1 cellular context compared by ENCODE assay signal in the genomic region with DNA sequence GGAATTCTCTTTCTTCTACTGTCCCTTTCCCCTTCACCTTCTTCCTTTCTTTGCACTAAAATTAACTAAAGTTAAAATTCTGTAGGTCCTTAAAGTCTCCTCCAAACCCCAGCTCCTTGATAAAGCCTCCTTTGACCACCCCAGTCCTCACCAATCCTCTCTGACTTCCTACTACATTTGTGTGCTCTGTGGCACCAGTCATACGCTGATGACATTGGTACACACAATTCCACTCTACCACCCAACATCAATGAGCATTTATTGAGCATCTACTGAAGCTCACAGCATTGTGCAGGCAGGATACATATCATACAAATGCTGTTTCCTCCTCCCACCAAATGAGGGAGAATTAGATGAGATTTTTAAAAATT.
TF ChIP-seq lines count a peak whose summit lies in the region.

No MANE protein-coding gene starts in this region.

TF ChIP-seq in HepG2, 621 proteins besides CTCF, POLR2A, EP300 and RAD21 (continued from another document and continues in another):
- TF ChIP-seq, protein P1, sequence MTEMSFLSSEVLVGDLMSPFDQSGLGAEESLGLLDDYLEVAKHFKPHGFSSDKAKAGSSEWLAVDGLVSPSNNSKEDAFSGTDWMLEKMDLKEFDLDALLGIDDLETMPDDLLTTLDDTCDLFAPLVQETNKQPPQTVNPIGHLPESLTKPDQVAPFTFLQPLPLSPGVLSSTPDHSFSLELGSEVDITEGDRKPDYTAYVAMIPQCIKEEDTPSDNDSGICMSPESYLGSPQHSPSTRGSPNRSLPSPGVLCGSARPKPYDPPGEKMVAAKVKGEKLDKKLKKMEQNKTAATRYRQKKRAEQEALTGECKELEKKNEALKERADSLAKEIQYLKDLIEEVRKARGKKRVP (CRISPR knock-in tag; IDR thresholded peaks at IDR 0.05) = 0 out of 4 replicates have a peak, but pooled peaks of 1 of the 2 experiments have one; percentile 50
- TF ChIP-seq KMT2B (CRISPR knock-in tag; IDR thresholded peaks at IDR 0.05) = no peak
- TF ChIP-seq GFI1 (CRISPR knock-in tag; IDR thresholded peaks at IDR 0.05; ENCODE audit: borderline replicate concordance) = no peak
- TF ChIP-seq ZNF34 (CRISPR knock-in tag; IDR thresholded peaks at IDR 0.05; ENCODE audit: borderline replicate concordance) = peak; percentile 91; the same call in 1 of the 2 replicates
- TF ChIP-seq, protein P2, sequence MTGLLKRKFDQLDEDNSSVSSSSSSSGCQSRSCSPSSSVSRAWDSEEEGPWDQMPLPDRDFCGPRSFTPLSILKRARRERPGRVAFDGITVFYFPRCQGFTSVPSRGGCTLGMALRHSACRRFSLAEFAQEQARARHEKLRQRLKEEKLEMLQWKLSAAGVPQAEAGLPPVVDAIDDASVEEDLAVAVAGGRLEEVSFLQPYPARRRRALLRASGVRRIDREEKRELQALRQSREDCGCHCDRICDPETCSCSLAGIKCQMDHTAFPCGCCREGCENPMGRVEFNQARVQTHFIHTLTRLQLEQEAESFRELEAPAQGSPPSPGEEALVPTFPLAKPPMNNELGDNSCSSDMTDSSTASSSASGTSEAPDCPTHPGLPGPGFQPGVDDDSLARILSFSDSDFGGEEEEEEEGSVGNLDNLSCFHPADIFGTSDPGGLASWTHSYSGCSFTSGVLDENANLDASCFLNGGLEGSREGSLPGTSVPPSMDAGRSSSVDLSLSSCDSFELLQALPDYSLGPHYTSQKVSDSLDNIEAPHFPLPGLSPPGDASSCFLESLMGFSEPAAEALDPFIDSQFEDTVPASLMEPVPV (CRISPR knock-in tag; IDR thresholded peaks at IDR 0.05) = no peak
- no peak for TF ChIP-seq NFE2L1 (CRISPR knock-in tag; IDR thresholded peaks at IDR 0.05; ENCODE audit: borderline replicate concordance)
- TF ChIP-seq, protein P3, sequence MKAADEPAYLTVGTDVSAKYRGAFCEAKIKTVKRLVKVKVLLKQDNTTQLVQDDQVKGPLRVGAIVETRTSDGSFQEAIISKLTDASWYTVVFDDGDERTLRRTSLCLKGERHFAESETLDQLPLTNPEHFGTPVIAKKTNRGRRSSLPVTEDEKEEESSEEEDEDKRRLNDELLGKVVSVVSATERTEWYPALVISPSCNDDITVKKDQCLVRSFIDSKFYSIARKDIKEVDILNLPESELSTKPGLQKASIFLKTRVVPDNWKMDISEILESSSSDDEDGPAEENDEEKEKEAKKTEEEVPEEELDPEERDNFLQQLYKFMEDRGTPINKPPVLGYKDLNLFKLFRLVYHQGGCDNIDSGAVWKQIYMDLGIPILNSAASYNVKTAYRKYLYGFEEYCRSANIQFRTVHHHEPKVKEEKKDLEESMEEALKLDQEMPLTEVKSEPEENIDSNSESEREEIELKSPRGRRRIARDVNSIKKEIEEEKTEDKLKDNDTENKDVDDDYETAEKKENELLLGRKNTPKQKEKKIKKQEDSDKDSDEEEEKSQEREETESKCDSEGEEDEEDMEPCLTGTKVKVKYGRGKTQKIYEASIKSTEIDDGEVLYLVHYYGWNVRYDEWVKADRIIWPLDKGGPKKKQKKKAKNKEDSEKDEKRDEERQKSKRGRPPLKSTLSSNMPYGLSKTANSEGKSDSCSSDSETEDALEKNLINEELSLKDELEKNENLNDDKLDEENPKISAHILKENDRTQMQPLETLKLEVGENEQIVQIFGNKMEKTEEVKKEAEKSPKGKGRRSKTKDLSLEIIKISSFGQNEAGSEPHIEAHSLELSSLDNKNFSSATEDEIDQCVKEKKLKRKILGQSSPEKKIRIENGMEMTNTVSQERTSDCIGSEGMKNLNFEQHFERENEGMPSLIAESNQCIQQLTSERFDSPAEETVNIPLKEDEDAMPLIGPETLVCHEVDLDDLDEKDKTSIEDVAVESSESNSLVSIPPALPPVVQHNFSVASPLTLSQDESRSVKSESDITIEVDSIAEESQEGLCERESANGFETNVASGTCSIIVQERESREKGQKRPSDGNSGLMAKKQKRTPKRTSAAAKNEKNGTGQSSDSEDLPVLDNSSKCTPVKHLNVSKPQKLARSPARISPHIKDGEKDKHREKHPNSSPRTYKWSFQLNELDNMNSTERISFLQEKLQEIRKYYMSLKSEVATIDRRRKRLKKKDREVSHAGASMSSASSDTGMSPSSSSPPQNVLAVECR (CRISPR knock-in tag; IDR thresholded peaks at IDR 0.05; ENCODE audit: borderline replicate concordance) = no peak
- TF ChIP-seq ZSCAN22 (CRISPR knock-in tag; IDR thresholded peaks at IDR 0.05) = 0 out of 2 replicates have a peak, but pooled peaks have one; percentile 48
- 0 out of 2 replicates have a peak, but pooled peaks have one; percentile 7 for TF ChIP-seq TGIF2 (CRISPR knock-in tag; IDR thresholded peaks at IDR 0.05)
- TF ChIP-seq SCMH1 (CRISPR knock-in tag; IDR thresholded peaks at IDR 0.05; ENCODE audit: borderline replicate concordance) = no peak
- no peak for TF ChIP-seq BHLHE40 (IDR thresholded peaks at IDR 0.05; ENCODE audit: low read length)
- TF ChIP-seq ZNF343 (CRISPR knock-in tag; IDR thresholded peaks at IDR 0.05) = 0 out of 2 replicates have a peak, but pooled peaks have one; percentile 51
- TF ChIP-seq ZBTB3 (CRISPR knock-in tag; IDR thresholded peaks at IDR 0.05; ENCODE audit: borderline replicate concordance, low read depth) = 0 out of 2 replicates have a peak, but pooled peaks have one; percentile 48
- TF ChIP-seq, protein P4, sequence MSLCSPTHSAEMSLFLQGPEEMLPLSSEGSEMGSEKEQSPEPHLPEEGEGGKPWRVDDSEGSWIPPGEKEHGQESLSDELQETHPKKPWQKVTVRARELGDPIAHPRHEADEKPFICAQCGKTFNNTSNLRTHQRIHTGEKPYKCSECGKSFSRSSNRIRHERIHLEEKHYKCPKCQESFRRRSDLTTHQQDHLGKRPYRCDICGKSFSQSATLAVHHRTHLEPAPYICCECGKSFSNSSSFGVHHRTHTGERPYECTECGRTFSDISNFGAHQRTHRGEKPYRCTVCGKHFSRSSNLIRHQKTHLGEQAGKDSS (CRISPR knock-in tag; IDR thresholded peaks at IDR 0.05; ENCODE audit: borderline replicate concordance, low read depth) = 0 out of 2 replicates have a peak, but pooled peaks have one; percentile 53
- TF ChIP-seq TMF1 (CRISPR knock-in tag; IDR thresholded peaks at IDR 0.05; ENCODE audit: low read depth) = no peak
- no peak for TF ChIP-seq FOXM1 (CRISPR knock-in tag; IDR thresholded peaks at IDR 0.05)
- no peak for TF ChIP-seq SP2 (CRISPR knock-in tag; IDR thresholded peaks at IDR 0.05)
- peak; percentile 3; the same call in 1 of the 2 replicates for TF ChIP-seq KAT7 (CRISPR knock-in tag; IDR thresholded peaks at IDR 0.05; ENCODE audit: borderline replicate concordance)
- TF ChIP-seq, protein P5, sequence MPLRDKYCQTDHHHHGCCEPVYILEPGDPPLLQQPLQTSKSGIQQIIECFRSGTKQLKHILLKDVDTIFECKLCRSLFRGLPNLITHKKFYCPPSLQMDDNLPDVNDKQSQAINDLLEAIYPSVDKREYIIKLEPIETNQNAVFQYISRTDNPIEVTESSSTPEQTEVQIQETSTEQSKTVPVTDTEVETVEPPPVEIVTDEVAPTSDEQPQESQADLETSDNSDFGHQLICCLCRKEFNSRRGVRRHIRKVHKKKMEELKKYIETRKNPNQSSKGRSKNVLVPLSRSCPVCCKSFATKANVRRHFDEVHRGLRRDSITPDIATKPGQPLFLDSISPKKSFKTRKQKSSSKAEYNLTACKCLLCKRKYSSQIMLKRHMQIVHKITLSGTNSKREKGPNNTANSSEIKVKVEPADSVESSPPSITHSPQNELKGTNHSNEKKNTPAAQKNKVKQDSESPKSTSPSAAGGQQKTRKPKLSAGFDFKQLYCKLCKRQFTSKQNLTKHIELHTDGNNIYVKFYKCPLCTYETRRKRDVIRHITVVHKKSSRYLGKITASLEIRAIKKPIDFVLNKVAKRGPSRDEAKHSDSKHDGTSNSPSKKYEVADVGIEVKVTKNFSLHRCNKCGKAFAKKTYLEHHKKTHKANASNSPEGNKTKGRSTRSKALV (CRISPR knock-in tag; IDR thresholded peaks at IDR 0.05) = 0 out of 2 replicates have a peak, but pooled peaks have one; percentile 3
- 0 out of 2 replicates have a peak, but pooled peaks have one; percentile 28 for TF ChIP-seq ARID2 (CRISPR knock-in tag; IDR thresholded peaks at IDR 0.05; ENCODE audit: borderline replicate concordance)
- no peak for TF ChIP-seq CHD4 (IDR thresholded peaks at IDR 0.05; ENCODE audit: borderline replicate concordance, low read length)
- 0 out of 2 replicates have a peak, but pooled peaks have one; percentile 49 for TF ChIP-seq ZNF678 (CRISPR knock-in tag; IDR thresholded peaks at IDR 0.05)
- TF ChIP-seq ZNF878 (CRISPR knock-in tag; IDR thresholded peaks at IDR 0.05) = 0 out of 2 replicates have a peak, but pooled peaks have one; percentile 2
- no peak for TF ChIP-seq AGO2 (optimal IDR thresholded peaks at IDR 0.05; ENCODE audit: low read depth, low read length)
- TF ChIP-seq, protein P6, sequence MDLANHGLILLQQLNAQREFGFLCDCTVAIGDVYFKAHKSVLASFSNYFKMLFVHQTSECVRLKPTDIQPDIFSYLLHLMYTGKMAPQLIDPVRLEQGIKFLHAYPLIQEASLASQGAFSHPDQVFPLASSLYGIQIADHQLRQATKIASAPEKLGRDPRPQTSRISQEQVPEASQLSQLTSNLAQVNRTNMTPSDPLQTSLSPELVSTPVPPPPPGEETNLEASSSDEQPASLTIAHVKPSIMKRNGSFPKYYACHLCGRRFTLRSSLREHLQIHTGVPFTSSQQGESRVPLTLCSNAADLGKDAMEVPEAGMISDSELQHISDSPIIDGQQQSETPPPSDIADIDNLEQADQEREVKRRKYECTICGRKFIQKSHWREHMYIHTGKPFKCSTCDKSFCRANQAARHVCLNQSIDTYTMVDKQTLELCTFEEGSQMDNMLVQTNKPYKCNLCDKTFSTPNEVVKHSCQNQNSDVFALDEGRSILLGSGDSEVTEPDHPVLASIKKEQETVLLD (CRISPR knock-in tag; IDR thresholded peaks at IDR 0.05; ENCODE audit: low read depth) = no peak
- peak; percentile 53; the same call in 1 of the 2 replicates for TF ChIP-seq ZZZ3 (CRISPR knock-in tag; IDR thresholded peaks at IDR 0.05; ENCODE audit: borderline replicate concordance)
- 0 out of 2 replicates have a peak, but pooled peaks have one; percentile 47 for TF ChIP-seq ZNF556 (CRISPR knock-in tag; IDR thresholded peaks at IDR 0.05; ENCODE audit: borderline replicate concordance)
- TF ChIP-seq, protein P7, sequence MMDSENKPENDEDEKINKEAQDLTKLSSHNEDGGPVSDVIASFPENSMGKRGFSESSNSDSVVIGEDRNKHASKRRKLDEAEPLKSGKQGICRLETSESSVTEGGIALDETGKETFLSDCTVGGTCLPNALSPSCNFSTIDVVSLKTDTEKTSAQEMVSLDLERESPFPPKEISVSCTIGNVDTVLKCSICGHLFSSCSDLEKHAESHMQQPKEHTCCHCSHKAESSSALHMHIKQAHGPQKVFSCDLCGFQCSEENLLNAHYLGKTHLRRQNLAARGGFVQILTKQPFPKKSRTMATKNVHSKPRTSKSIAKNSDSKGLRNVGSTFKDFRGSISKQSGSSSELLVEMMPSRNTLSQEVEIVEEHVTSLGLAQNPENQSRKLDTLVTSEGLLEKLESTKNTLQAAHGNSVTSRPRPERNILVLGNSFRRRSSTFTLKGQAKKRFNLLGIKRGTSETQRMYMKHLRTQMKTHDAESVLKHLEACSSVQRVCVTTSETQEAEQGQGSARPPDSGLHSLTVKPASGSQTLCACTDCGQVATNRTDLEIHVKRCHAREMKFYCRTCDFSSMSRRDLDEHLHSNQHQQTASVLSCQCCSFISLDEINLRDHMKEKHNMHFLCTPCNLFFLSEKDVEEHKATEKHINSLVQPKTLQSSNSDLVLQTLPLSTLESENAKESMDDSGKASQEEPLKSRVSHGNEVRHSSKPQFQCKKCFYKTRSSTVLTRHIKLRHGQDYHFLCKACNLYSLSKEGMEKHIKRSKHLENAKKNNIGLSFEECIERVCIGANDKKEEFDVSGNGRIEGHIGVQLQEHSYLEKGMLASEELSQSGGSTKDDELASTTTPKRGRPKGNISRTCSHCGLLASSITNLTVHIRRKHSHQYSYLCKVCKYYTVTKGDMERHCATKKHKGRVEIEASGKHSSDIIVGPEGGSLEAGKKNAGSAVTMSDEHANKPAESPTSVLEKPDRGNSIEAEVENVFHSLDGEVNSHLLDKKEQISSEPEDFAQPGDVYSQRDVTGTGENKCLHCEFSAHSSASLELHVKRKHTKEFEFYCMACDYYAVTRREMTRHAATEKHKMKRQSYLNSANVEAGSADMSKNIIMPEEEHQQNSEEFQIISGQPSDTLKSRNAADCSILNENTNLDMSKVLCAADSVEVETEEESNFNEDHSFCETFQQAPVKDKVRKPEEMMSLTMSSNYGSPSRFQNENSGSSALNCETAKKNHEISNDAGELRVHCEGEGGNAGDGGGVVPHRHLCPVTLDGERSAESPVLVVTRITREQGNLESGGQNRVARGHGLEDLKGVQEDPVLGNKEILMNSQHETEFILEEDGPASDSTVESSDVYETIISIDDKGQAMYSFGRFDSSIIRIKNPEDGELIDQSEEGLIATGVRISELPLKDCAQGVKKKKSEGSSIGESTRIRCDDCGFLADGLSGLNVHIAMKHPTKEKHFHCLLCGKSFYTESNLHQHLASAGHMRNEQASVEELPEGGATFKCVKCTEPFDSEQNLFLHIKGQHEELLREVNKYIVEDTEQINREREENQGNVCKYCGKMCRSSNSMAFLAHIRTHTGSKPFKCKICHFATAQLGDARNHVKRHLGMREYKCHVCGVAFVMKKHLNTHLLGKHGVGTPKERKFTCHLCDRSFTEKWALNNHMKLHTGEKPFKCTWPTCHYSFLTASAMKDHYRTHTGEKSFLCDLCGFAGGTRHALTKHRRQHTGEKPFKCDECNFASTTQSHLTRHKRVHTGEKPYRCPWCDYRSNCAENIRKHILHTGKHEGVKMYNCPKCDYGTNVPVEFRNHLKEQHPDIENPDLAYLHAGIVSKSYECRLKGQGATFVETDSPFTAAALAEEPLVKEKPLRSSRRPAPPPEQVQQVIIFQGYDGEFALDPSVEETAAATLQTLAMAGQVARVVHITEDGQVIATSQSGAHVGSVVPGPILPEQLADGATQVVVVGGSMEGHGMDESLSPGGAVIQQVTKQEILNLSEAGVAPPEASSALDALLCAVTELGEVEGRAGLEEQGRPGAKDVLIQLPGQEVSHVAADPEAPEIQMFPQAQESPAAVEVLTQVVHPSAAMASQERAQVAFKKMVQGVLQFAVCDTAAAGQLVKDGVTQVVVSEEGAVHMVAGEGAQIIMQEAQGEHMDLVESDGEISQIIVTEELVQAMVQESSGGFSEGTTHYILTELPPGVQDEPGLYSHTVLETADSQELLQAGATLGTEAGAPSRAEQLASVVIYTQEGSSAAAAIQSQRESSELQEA (CRISPR knock-in tag; IDR thresholded peaks at IDR 0.05; ENCODE audit: not compliant biosample characterization) = no peak
- 0 out of 2 replicates have a peak, but pooled peaks have one; percentile 90 for TF ChIP-seq SSRP1 (CRISPR knock-in tag; IDR thresholded peaks at IDR 0.05)
- 0 out of 2 replicates have a peak, but pooled peaks have one; percentile 49 for TF ChIP-seq ZNF841 (CRISPR knock-in tag; IDR thresholded peaks at IDR 0.05; ENCODE audit: borderline replicate concordance)
- TF ChIP-seq AHR (CRISPR knock-in tag; IDR thresholded peaks at IDR 0.05) = no peak
- TF ChIP-seq, protein P8, sequence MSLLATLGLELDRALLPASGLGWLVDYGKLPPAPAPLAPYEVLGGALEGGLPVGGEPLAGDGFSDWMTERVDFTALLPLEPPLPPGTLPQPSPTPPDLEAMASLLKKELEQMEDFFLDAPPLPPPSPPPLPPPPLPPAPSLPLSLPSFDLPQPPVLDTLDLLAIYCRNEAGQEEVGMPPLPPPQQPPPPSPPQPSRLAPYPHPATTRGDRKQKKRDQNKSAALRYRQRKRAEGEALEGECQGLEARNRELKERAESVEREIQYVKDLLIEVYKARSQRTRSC (CRISPR knock-in tag; IDR thresholded peaks at IDR 0.05; ENCODE audit: low read depth) = 0 out of 2 replicates have a peak, but pooled peaks have one; percentile 39
